Comparison of ENCODE assay signal across 3 cellular contexts in genomic region chr20:38511726-38512125, GRCh38. TPM values are rescaled to one million over a fixed set of nuclear protein-coding genes. Genes with fewer than 3 reads are reported as not detected.
A peak's percentile ranks its signal among the peaks of the same experiment; 100 is the strongest.
DNase-seq lines count a peak whose midpoint lies in the region; FAIRE-seq and TF ChIP-seq lines count a peak whose summit lies in the region.
"Not testable (repeated sequence)": the region's sequence is repeated elsewhere in the genome, so short reads cannot be mapped to it uniquely, and the experiment has no call there.

No MANE protein-coding gene starts in this region.

- not testable (repeated sequence) for H3K4me3 ChIP-seq in kidney (ENCODE audit: low read length in 2 of 2)

- not testable (repeated sequence) for H3K9me3 ChIP-seq in kidney (ENCODE audit: control insufficient read depth in 1 of 2, low read length in 2 of 2)

- H3K27ac ChIP-seq in kidney (ENCODE audit: low read depth in 2 of 2, low read length in 2 of 2): not testable (repeated sequence)

- H3K36me3 ChIP-seq in kidney (ENCODE audit: control insufficient read depth in 1 of 2, insufficient read depth in 2 of 2, low read length in 2 of 2): peaks cover 5 to 13% of the 10 kb centered on the region in 2 donors

- not testable (repeated sequence) for TF ChIP-seq CTCF in glutamatergic neuron (IDR thresholded peaks at IDR 0.05; ENCODE audit: partially characterized antibody, unreplicated experiment); kidney (IDR thresholded peaks at IDR 0.05; ENCODE audit: borderline replicate concordance, extremely low read depth, insufficient read depth); progenitor cell of endocrine pancreas (IDR thresholded peaks at IDR 0.05; ENCODE audit: unreplicated experiment)

- H3K9ac ChIP-seq in kidney (ENCODE audit: low read length in 2 of 2): not testable (repeated sequence)

- not testable (repeated sequence) for H3K36me3 Mint-ChIP-seq in glutamatergic neuron (ENCODE audit: unreplicated experiment)
- H3K36me3 Mint-ChIP-seq in progenitor cell of endocrine pancreas (ENCODE audit: insufficient read depth): peaks cover 27% of the 10 kb centered on the region

- intact Hi-C loops in kidney (cut with DNase I): not testable (repeated sequence)

- DNase-seq in glutamatergic neuron (peak; percentile 28), kidney (peak; percentile 42)
- not testable (repeated sequence) for DNase-seq in progenitor cell of endocrine pancreas (ENCODE audit: low spot score, unreplicated experiment)

- peak overlapping the region; percentile 37 for H3K4me3 Mint-ChIP-seq in glutamatergic neuron (ENCODE audit: unreplicated experiment)
- not testable (repeated sequence) for H3K4me3 Mint-ChIP-seq in progenitor cell of endocrine pancreas (ENCODE audit: low read depth)

- FAIRE-seq in kidney (lab: Jason Lieb, UNC): not testable (repeated sequence)

- not testable (repeated sequence) for H3K4me1 ChIP-seq in kidney (ENCODE audit: control insufficient read depth in 1 of 2, insufficient read depth in 1 of 2, low read depth in 1 of 2, low read length in 2 of 2)

- H3K4me1 Mint-ChIP-seq in glutamatergic neuron (ENCODE audit: low read depth, unreplicated experiment): peaks cover 36% of the 10 kb centered on the region
- not testable (repeated sequence) for H3K4me1 Mint-ChIP-seq in progenitor cell of endocrine pancreas (ENCODE audit: low read depth)

- not testable (repeated sequence) for H3K9me3 Mint-ChIP-seq in glutamatergic neuron (ENCODE audit: unreplicated experiment); progenitor cell of endocrine pancreas (ENCODE audit: low read depth)

- H3K27ac Mint-ChIP-seq in glutamatergic neuron (ENCODE audit: unreplicated experiment) (peak overlapping the region; percentile 99), progenitor cell of endocrine pancreas (peak overlapping the region; percentile 77)

- H3K27me3 Mint-ChIP-seq in glutamatergic neuron (ENCODE audit: unreplicated experiment); progenitor cell of endocrine pancreas: not testable (repeated sequence)

RNA-seq across cellular contexts. Expression of gene RALGAPB, which starts 39.1 kb away (rescaled TPM):
- 54.6 TPM for total RNA-seq in glutamatergic neuron (ENCODE audit: unreplicated experiment)
- total RNA-seq in kidney: 43.3 TPM
- polyA plus RNA-seq in kidney (ENCODE audit: insufficient read depth, low read depth, low replicate concordance): 9.4 TPM
- total RNA-seq in progenitor cell of endocrine pancreas: 42.3 and 43.4 TPM in 2 replicates
